Comparison of ENCODE assay signal across 1 cellular context in genomic region chr11:10561043-10561818, GRCh38.
TF ChIP-seq lines count a peak whose summit lies in the region.

No MANE protein-coding gene starts in this region.

TF ChIP-seq in HCT116, 20 proteins besides CTCF, POLR2A, EP300 and RAD21 (continued from another document):
- no peak for TF ChIP-seq ZBTB33 (IDR thresholded peaks at IDR 0.05; ENCODE audit: extremely low read depth, insufficient replicate concordance, low read length)
- TF ChIP-seq EGR1 (IDR thresholded peaks at IDR 0.05; ENCODE audit: low read depth): no peak
- TF ChIP-seq REST (IDR thresholded peaks at IDR 0.05; ENCODE audit: low read depth): no peak
- no peak for TF ChIP-seq ZFX (IDR thresholded peaks at IDR 0.05)
- no peak for TF ChIP-seq ATF3 (IDR thresholded peaks at IDR 0.05)
